ENCODE assay signal across 28 cellular contexts in the genomic region with DNA sequence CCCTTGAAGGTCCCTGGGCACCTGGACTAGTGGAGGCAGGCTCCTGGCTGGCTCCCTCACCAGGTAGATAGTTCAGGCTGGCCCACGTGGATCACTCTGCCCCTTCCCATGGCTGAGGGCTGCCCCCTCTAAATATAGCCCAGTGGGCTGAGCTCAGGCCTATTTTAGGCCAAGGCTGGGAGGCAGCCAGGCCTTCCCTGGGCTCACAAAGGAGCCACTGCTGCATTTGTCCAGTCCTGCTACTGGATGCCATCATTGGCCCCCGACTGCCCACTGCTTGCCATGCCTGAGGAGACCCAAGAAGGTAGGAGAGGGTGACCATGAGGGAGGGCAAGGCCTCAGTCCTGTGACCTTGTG. TPM values are rescaled to one million over a fixed set of nuclear protein-coding genes. Genes with fewer than 3 reads are reported as not detected.
A peak's percentile ranks its signal among the peaks of the same experiment; 100 is the strongest.
DNase-seq lines count a peak whose midpoint lies in the region; ATAC-seq and TF ChIP-seq lines count a peak whose summit lies in the region.
"Had no signal": no experiment of that assay in that cellular context is flagged by ENCODE, and none has a peak within 500 bp of the region (broad histone marks: within the 10 kb centered on the region; RNA-seq: fewer than 3 reads in every experiment).

A gene (plus strand): TSS at position 220 of the 357 bp plus-strand sequence. CDS start 27 bp downstream, at position 247.

- H3K9me3 ChIP-seq in NT2/D1 (ENCODE audit: insufficient read depth, low read length) (no peaks in the 10 kb centered on the region), endodermal cell (ENCODE audit: control insufficient read depth, low read length) (no peaks in the 10 kb centered on the region)
- H3K9me3 ChIP-seq: BLaER1 had no signal

- peaks cover 10% of the 10 kb centered on the region for H3K4me1 Mint-ChIP-seq in endodermal cell
- H3K4me1 Mint-ChIP-seq in stimulated activated effector memory CD8-positive, alpha-beta T cell treated with anti-CD3 and anti-CD28 coated beads, Interleukin-12 subunit alpha, Interleukin-12 subunit beta, amount 100 ng/mL, for 72 hours = peaks cover 24% of the 10 kb centered on the region

- TF ChIP-seq CTCF in endodermal cell (conservative IDR thresholded peaks at IDR 0.05) = no peak

- no peak for ATAC-seq in stimulated activated effector memory CD8-positive, alpha-beta T cell treated with anti-CD3 and anti-CD28 coated beads, Interleukin-12 subunit alpha, Interleukin-12 subunit beta, amount 100 ng/mL, for 72 hours
- ATAC-seq in GM19351 (IDR thresholded peaks at IDR 0.05; ENCODE audit: unreplicated experiment) = no peak
- ATAC-seq in GM18511 (IDR thresholded peaks at IDR 0.05; ENCODE audit: unreplicated experiment) = no peak
- ATAC-seq: activated CD4-positive, alpha-beta T cell treated with anti-CD3 and anti-CD28 coated beads for 36 hours; activated T-cell treated with anti-CD3 and anti-CD28 coated beads, Interleukin-2, amount 50 U/mL, for 72 hours; left lobe of liver; PC-3 had no signal

- H3K27me3 Mint-ChIP-seq in endodermal cell (ENCODE audit: insufficient read depth) = peaks cover 60% of the 10 kb centered on the region

- H3K4me1 ChIP-seq in NT2/D1 (ENCODE audit: insufficient read depth, insufficient read length) = peaks cover 14% of the 10 kb centered on the region
- H3K4me1 ChIP-seq in endodermal cell (ENCODE audit: control insufficient read depth, insufficient read depth, low read length) = no peaks in the 10 kb centered on the region

- H3K27me3 ChIP-seq in NT2/D1 (ENCODE audit: insufficient read depth, insufficient read length) (no peaks in the 10 kb centered on the region), endodermal cell (ENCODE audit: control insufficient read depth, insufficient read depth, low read length, poor library complexity, severe bottlenecking) (peaks cover 29% of the 10 kb centered on the region), layer of hippocampus (ENCODE audit: control insufficient read depth, insufficient read depth, low read length) (peaks cover 2% of the 10 kb centered on the region)

- H3K36me3 Mint-ChIP-seq in endodermal cell (ENCODE audit: low read depth) = no peaks in the 10 kb centered on the region
- peaks cover 6% of the 10 kb centered on the region for H3K36me3 Mint-ChIP-seq in stimulated activated effector memory CD8-positive, alpha-beta T cell treated with anti-CD3 and anti-CD28 coated beads, Interleukin-12 subunit alpha, Interleukin-12 subunit beta, amount 100 ng/mL, for 72 hours

- WGBS in endodermal cell (ENCODE audit: insufficient coverage in 1 of 2, insufficient read length in 1 of 2), 2 experiments = 76 to 88% methylated on average over 2 of the region's 2 CpGs

- H3K9ac ChIP-seq in NT2/D1 (ENCODE audit: insufficient read length, low read depth) = peak within 1 kb of the TSS; percentile 57
- no peak within 1 kb of the TSS for H3K9ac ChIP-seq in endodermal cell (ENCODE audit: extremely low read depth, low read length, poor library complexity, severe bottlenecking)
- H3K9ac ChIP-seq: BLaER1 had no signal

- H3K36me3 ChIP-seq in NT2/D1 (ENCODE audit: insufficient read depth, insufficient read length, low read length) (peaks cover 53% of the 10 kb centered on the region), endodermal cell (ENCODE audit: control insufficient read depth, insufficient read depth, low read length) (no peaks in the 10 kb centered on the region)
- H3K36me3 ChIP-seq: BLaER1 had no signal

- DNase-seq in NT2/D1 (ENCODE audit: low read depth, low spot score) (no peak), endodermal cell (no peak), putamen (ENCODE audit: low spot score) (no peak)
- no peak for DNase-seq in stimulated activated effector memory CD8-positive, alpha-beta T cell treated with anti-CD3 and anti-CD28 coated beads, Interleukin-12 subunit alpha, Interleukin-12 subunit beta, amount 100 ng/mL, for 72 hours (ENCODE audit: low spot score in 2 of 2)
- no peak for DNase-seq in stimulated activated CD8-positive, alpha-beta memory T cell treated with anti-CD3 and anti-CD28 coated beads, Interleukin-4, amount 100 ng/mL, for 48 hours
- DNase-seq: activated CD4-positive, alpha-beta T cell treated with anti-CD3 and anti-CD28 coated beads for 36 hours; activated naive CD4-positive, alpha-beta T cell treated with anti-CD3 and anti-CD28 coated beads, Interleukin-2, amount 10 ng/mL, durations not matched to agents 7 days and 5 days; activated T-cell treated with anti-CD3 and anti-CD28 coated beads, Interleukin-2, amount 50 U/mL, for 72 hours; COR-L47; DND-41; NCI-H1092; NCI-H2029; NCI-H345; NCI-H82; PC-3; stimulated activated CD4-positive, alpha-beta T cell treated with anti-CD3 and anti-CD28 coated beads, Interleukin-4, amount 100 ng/mL, for 1 hour; T-helper 1 cell had no signal

- H3K4me3 ChIP-seq in NT2/D1 (ENCODE audit: insufficient read length, low read depth) = no peak within 1 kb of the TSS
- no peak within 1 kb of the TSS for H3K4me3 ChIP-seq in endodermal cell (ENCODE audit: low read length)
- H3K4me3 ChIP-seq: BLaER1 had no signal

- no peak within 1 kb of the TSS for H3K4me3 Mint-ChIP-seq in endodermal cell
- no peak within 1 kb of the TSS for H3K4me3 Mint-ChIP-seq in stimulated activated effector memory CD8-positive, alpha-beta T cell treated with anti-CD3 and anti-CD28 coated beads, Interleukin-12 subunit alpha, Interleukin-12 subunit beta, amount 100 ng/mL, for 72 hours
- H3K4me3 Mint-ChIP-seq: activated CD4-positive, alpha-beta T cell treated with anti-CD3 and anti-CD28 coated beads for 36 hours; activated naive CD4-positive, alpha-beta T cell treated with anti-CD3 and anti-CD28 coated beads, Interleukin-2, amount 10 ng/mL, durations not matched to agents 7 days and 5 days; activated T-cell treated with anti-CD3 and anti-CD28 coated beads, Interleukin-2, amount 50 U/mL, for 72 hours; mesothelial cell of epicardium; stimulated activated naive CD8-positive, alpha-beta T cell treated with anti-CD3 and anti-CD28 coated beads, Interleukin-15, Interleukin-2, amounts not matched to agents 100 ng/mL and 50 ng/mL, for 24 hours had no signal

- peak within 1 kb of the TSS; percentile 32 for H3K27ac ChIP-seq in endodermal cell (ENCODE audit: low read depth, low read length)
- peak within 1 kb of the TSS; percentile 82 for H3K27ac ChIP-seq in layer of hippocampus (ENCODE audit: low read depth, low read length)
- H3K27ac ChIP-seq: BLaER1 had no signal

- no peak within 1 kb of the TSS for H3K27ac Mint-ChIP-seq in endodermal cell
- peak within 1 kb of the TSS; percentile 18 for H3K27ac Mint-ChIP-seq in stimulated activated effector memory CD8-positive, alpha-beta T cell treated with anti-CD3 and anti-CD28 coated beads, Interleukin-12 subunit alpha, Interleukin-12 subunit beta, amount 100 ng/mL, for 72 hours
- H3K27ac Mint-ChIP-seq: activated CD4-positive, alpha-beta T cell treated with anti-CD3 and anti-CD28 coated beads for 36 hours; activated T-cell treated with anti-CD3 and anti-CD28 coated beads, Interleukin-2, amount 50 U/mL, for 72 hours; mesothelial cell of epicardium; stimulated activated naive CD8-positive, alpha-beta T cell treated with anti-CD3 and anti-CD28 coated beads, Interleukin-15, Interleukin-2, amounts not matched to agents 100 ng/mL and 50 ng/mL, for 24 hours had no signal

- H3K9me3 Mint-ChIP-seq in endodermal cell = peaks cover 7% of the 10 kb centered on the region
- H3K9me3 Mint-ChIP-seq in stimulated activated effector memory CD8-positive, alpha-beta T cell treated with anti-CD3 and anti-CD28 coated beads, Interleukin-12 subunit alpha, Interleukin-12 subunit beta, amount 100 ng/mL, for 72 hours = no peaks in the 10 kb centered on the region
- H3K9me3 Mint-ChIP-seq: activated naive CD4-positive, alpha-beta T cell treated with anti-CD3 and anti-CD28 coated beads, Interleukin-2, amount 10 ng/mL, durations not matched to agents 7 days and 5 days; activated T-cell treated with anti-CD3 and anti-CD28 coated beads, Interleukin-2, amount 50 U/mL, for 72 hours; mesothelial cell of epicardium; stimulated activated naive CD8-positive, alpha-beta T cell treated with anti-CD3 and anti-CD28 coated beads, Interleukin-15, Interleukin-2, amounts not matched to agents 100 ng/mL and 50 ng/mL, for 24 hours had no signal

RNA-seq across cellular contexts. Expression of the gene that starts here (rescaled TPM):
- not detected for total RNA-seq in endodermal cell
- polyA plus RNA-seq in endodermal cell (2013, experiment 1 of 2) = 0.25 TPM
- polyA plus RNA-seq in endodermal cell (2013, experiment 2 of 2) = not detected
- total RNA-seq: activated CD4-positive, alpha-beta T cell treated with anti-CD3 and anti-CD28 coated beads for 36 hours; activated CD8-positive, alpha-beta memory T cell treated with anti-CD3 and anti-CD28 coated beads for 36 hours; left lobe of liver; LHCN-M2; PC-3; ureter had no signal
- polyA plus RNA-seq: neural cell had no signal
